Comparison of ENCODE assay signal across 13 cellular contexts in the genomic region with DNA sequence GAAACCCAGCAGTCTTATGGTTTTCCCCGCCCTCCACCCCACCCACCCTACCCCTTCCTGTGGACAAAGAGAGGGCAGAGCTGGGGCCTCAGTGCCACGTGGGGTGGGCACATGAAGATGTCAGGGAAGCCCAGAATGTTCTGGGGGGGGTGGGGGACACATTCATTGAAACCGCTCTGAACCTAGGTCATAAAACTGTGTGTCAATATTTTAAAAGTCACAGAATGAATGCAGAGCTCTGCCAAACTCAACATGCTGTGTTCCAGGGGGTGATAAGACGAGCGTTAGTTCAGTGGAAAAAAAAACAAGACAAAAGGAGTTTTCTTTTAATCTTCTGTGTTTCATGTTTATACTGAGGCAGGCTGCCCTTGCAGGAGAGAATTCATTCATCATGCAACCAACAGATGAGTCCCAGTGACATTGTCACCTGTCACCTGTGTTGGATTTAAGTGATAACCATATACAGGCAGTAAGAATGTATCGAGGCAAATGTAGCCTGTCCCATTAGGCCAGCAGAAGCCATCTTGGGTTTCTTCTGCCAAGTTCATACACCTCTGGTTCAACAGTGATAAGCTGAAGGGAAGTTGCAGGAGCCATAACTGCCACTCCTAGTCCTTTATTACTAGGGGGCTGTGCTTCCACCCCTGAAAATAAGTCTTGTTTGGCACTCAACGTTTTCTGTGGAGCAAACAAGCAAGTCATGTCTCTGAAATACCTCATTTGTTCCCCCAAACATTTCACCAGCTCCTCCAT. TPM values are rescaled to one million over a fixed set of nuclear protein-coding genes. Genes with fewer than 3 reads are reported as not detected.
DNase-seq lines count a peak whose midpoint lies in the region; ATAC-seq, FAIRE-seq and TF ChIP-seq lines count a peak whose summit lies in the region.
"Had no signal": no experiment of that assay in that cellular context is flagged by ENCODE, and none has a peak within 500 bp of the region (broad histone marks: within the 10 kb centered on the region; RNA-seq: fewer than 3 reads in every experiment).

No MANE protein-coding gene starts in this region.

- H3K4me3 ChIP-seq in CD8-positive, alpha-beta memory T cell (ENCODE audit: low read length): no peak overlapping the region
- no peak overlapping the region for H3K4me3 ChIP-seq in WERI-Rb-1 (ENCODE audit: low read depth, low read length)
- H3K4me3 ChIP-seq: right atrium auricular region had no signal

- peak overlapping the region in 3 of 7 donors; percentile 44 to 54 (median 52) for H3K4me3 Mint-ChIP-seq in CD8-positive, alpha-beta memory T cell
- H3K4me3 Mint-ChIP-seq in activated T-helper 17 cell treated with anti-CD3 and anti-CD28 coated beads, Interleukin-2, amount 50 U/mL, for 72 hours: no peak overlapping the region

- peaks cover 55 to 79% (median 71%) of the 10 kb centered on the region in 3 donors for H3K4me1 Mint-ChIP-seq in CD8-positive, alpha-beta memory T cell
- peaks cover 22% of the 10 kb centered on the region for H3K4me1 Mint-ChIP-seq in activated T-helper 17 cell treated with anti-CD3 and anti-CD28 coated beads, Interleukin-2, amount 50 U/mL, for 72 hours

- TF ChIP-seq CTCF in C4-2B (conservative IDR thresholded peaks at IDR 0.05) (no peak), WERI-Rb-1 (IDR thresholded peaks at IDR 0.05; ENCODE audit: low read depth, low read length) (no peak)

- H3K4me1 ChIP-seq in CD8-positive, alpha-beta memory T cell (ENCODE audit: insufficient read depth, low read length): peaks cover 82% of the 10 kb centered on the region

- no peaks in the 10 kb centered on the region for H3K36me3 ChIP-seq in CD8-positive, alpha-beta memory T cell (ENCODE audit: insufficient read depth, low read length)
- no peaks in the 10 kb centered on the region for H3K36me3 ChIP-seq in WERI-Rb-1
- H3K36me3 ChIP-seq: right atrium auricular region had no signal

- POLR2A ChIA-PET in CD8-positive, alpha-beta memory T cell (lab: Charles Lee): no interaction called here

- DNase-seq in CD8-positive, alpha-beta memory T cell: peak in 1 of 5 donors; percentile 49
- DNase-seq in left colon: peak in 1 of 2 donors; percentile 42
- DNase-seq in WERI-Rb-1: no peak
- DNase-seq in GM12892 (ENCODE audit: insufficient read length): no peak
- DNase-seq: C1 segment of cervical spinal cord, NCI-H187, NCI-H526 treated with DMSO at 0.1 percent for 48 hours, RPMI8226 had no signal

- peak overlapping the region; percentile 62 to 88 (median 82) for H3K27ac Mint-ChIP-seq in CD8-positive, alpha-beta memory T cell
- peak overlapping the region; percentile 52 for H3K27ac Mint-ChIP-seq in activated T-helper 17 cell treated with anti-CD3 and anti-CD28 coated beads, Interleukin-2, amount 50 U/mL, for 72 hours

- H3K9me3 ChIP-seq in CD8-positive, alpha-beta memory T cell (ENCODE audit: low read length): no peaks in the 10 kb centered on the region
- H3K9me3 ChIP-seq in WERI-Rb-1 (ENCODE audit: severe bottlenecking): no peaks in the 10 kb centered on the region
- H3K9me3 ChIP-seq: right atrium auricular region had no signal

- no peaks in the 10 kb centered on the region for H3K27me3 Mint-ChIP-seq in CD8-positive, alpha-beta memory T cell
- no peaks in the 10 kb centered on the region for H3K27me3 Mint-ChIP-seq in activated T-helper 17 cell treated with anti-CD3 and anti-CD28 coated beads, Interleukin-2, amount 50 U/mL, for 72 hours

- intact Hi-C loops in left colon (cut with DNase I, micrococcal nuclease): loop anchor here in 1 of 2 donors (10.0 kb wide), 1 partner anchor 395 kb away; the partner anchor contains the start of gene NPPC

- TF ChIP-seq POLR2A in GM12892 (IDR thresholded peaks at IDR 0.05; ENCODE audit: low read depth, low read length): no peak

- ATAC-seq in activated T-helper 17 cell treated with anti-CD3 and anti-CD28 coated beads, Interleukin-2, amount 50 U/mL, for 72 hours (replicated peaks): no peak
- ATAC-seq in left colon (peak; percentile 60), HG03457 (IDR thresholded peaks at IDR 0.05; ENCODE audit: unreplicated experiment) (no peak)

- FAIRE-seq in GM12892 (lab: Jason Lieb, UNC): no peak
- FAIRE-seq: keratinocyte had no signal

- H3K27ac ChIP-seq in C4-2B: peak overlapping the region; percentile 96
- H3K27ac ChIP-seq in CD8-positive, alpha-beta memory T cell (ENCODE audit: low read depth, low read length): no peak overlapping the region
- H3K27ac ChIP-seq in WERI-Rb-1: no peak overlapping the region
- H3K27ac ChIP-seq: right atrium auricular region had no signal

- CTCF ChIA-PET in CD8-positive, alpha-beta memory T cell (lab: Charles Lee): interaction anchor here (1.4 to 4.5 kb wide), 2 partner anchors 10 to 28 kb away, joined by 5 to 19 read pairs; no protein-coding TSS in a partner anchor

- H3K36me3 Mint-ChIP-seq in CD8-positive, alpha-beta memory T cell: no peaks in the 10 kb centered on the region
- no peaks in the 10 kb centered on the region for H3K36me3 Mint-ChIP-seq in activated T-helper 17 cell treated with anti-CD3 and anti-CD28 coated beads, Interleukin-2, amount 50 U/mL, for 72 hours (ENCODE audit: low read depth)

- H3K9me3 Mint-ChIP-seq in CD8-positive, alpha-beta memory T cell: no peaks in the 10 kb centered on the region
- H3K9me3 Mint-ChIP-seq in activated T-helper 17 cell treated with anti-CD3 and anti-CD28 coated beads, Interleukin-2, amount 50 U/mL, for 72 hours: no peaks in the 10 kb centered on the region

- H3K27me3 ChIP-seq in CD8-positive, alpha-beta memory T cell (ENCODE audit: insufficient read depth, low read length, poor library complexity, severe bottlenecking): no peaks in the 10 kb centered on the region
- H3K27me3 ChIP-seq in WERI-Rb-1 (ENCODE audit: insufficient read depth, low read depth, severe bottlenecking): no peaks in the 10 kb centered on the region
- H3K27me3 ChIP-seq: right atrium auricular region had no signal

RNA-seq across cellular contexts. Expression of gene ALPP, which starts 58.3 kb away (rescaled TPM):
- total RNA-seq in CD8-positive, alpha-beta memory T cell: not detected
- polyA plus RNA-seq in CD8-positive, alpha-beta memory T cell: not detected
- total RNA-seq in activated T-helper 17 cell treated with anti-CD3 and anti-CD28 coated beads, Interleukin-2, amount 50 U/mL, for 72 hours: under 1 TPM in 1 of 2 donors, not detected in 1; 0.19 TPM
- total RNA-seq in left colon: under 1 TPM in 1 of 2 donors, not detected in 1; 0.15 TPM
- polyA plus RNA-seq in GM12892 (2012; ENCODE audit: missing spikeins): 0.59 TPM
- total RNA-seq: right atrium auricular region had no signal
- polyA plus RNA-seq: keratinocyte had no signal
